Comparison of ENCODE assay signal across 1 cellular context in the genomic region with DNA sequence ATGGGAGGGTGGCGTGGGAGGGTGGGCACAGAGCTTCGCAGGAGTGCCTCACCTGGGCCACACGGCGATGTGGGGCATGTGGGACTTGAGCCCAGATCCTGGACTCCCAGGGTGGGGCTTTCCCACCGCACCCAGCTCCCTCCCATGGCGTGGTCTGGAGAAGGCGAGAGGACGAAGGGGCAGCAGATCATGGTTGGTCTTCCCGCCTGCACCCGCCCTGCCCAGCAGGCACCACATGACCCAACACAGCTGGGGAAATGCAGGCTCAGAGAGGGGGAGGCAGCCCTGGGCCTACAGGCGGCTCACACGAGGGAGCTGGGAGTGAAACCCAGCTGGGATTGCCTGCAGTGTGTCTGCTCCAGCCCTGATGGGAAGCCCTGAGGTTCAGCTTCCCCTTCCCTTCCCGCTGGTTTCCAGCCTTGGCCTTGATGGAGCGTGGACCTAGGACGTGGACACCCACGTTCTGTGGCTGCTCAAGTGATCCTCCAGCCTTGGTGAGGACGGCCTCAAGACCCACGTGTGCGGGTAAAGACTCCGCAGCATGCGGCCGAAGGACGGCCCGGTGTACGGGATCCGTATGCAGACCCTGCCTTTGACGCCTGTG.
TF ChIP-seq lines count a peak whose summit lies in the region.

No MANE protein-coding gene starts in this region.

TF ChIP-seq in H1, 55 proteins besides CTCF, POLR2A, EP300 and RAD21:
- TF ChIP-seq SIX5 (IDR thresholded peaks at IDR 0.05; ENCODE audit: low read depth, low read length) = no peak
- TF ChIP-seq RNF2 (IDR thresholded peaks at IDR 0.05; ENCODE audit: borderline replicate concordance, low read depth, low read length, missing control alignments, poor library complexity, severe bottlenecking) = no peak
- no peak for TF ChIP-seq CREB1 (IDR thresholded peaks at IDR 0.05)
- TF ChIP-seq SIRT6 (IDR thresholded peaks at IDR 0.05; ENCODE audit: low read length) = no peak
- no peak for TF ChIP-seq SAP30 (IDR thresholded peaks at IDR 0.05; ENCODE audit: insufficient read depth, insufficient replicate concordance, low read length)
- TF ChIP-seq KDM5A (IDR thresholded peaks at IDR 0.05; ENCODE audit: low read length) = no peak
- TF ChIP-seq SP2 (IDR thresholded peaks at IDR 0.05; ENCODE audit: low read length) = no peak
- TF ChIP-seq, protein P1, sequence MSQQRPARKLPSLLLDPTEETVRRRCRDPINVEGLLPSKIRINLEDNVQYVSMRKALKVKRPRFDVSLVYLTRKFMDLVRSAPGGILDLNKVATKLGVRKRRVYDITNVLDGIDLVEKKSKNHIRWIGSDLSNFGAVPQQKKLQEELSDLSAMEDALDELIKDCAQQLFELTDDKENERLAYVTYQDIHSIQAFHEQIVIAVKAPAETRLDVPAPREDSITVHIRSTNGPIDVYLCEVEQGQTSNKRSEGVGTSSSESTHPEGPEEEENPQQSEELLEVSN (IDR thresholded peaks at IDR 0.05) = no peak
- no peak for TF ChIP-seq HDAC2 (IDR thresholded peaks at IDR 0.05; ENCODE audit: borderline replicate concordance in 1 of 2, low read depth in 2 of 2, low read length in 2 of 2)
- no peak for TF ChIP-seq RFX5 (IDR thresholded peaks at IDR 0.05; ENCODE audit: borderline replicate concordance, low read depth, low read length)
- TF ChIP-seq BCL11A (IDR thresholded peaks at IDR 0.05; ENCODE audit: low read depth in 2 of 2, low read length in 2 of 2) = no peak
- TF ChIP-seq SP4 (IDR thresholded peaks at IDR 0.05; ENCODE audit: low read length) = no peak
